Comparison of ENCODE assay signal across 16 cellular contexts in the genomic region with DNA sequence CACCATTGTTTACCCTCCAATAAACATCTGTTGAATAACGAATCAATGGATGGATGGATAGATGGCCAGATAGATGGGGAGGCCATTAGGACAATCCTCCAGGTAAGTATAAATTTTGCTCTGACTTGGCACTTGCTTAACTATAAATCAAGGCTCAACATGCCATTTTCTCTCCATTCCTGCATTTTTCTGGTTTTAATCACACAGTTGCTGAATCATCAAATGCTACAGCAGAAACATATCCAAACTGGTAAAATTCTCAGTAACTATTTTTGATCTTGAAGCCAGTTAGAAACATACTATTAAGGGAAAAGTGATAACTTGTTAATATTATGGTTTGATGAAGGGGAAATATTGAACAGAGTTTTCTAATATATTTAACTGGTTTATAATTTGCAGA.
A peak's percentile ranks its signal among the peaks of the same experiment; 100 is the strongest.
DNase-seq lines count a peak whose midpoint lies in the region; ATAC-seq lines count a peak whose summit lies in the region.
"Had no signal": no experiment of that assay in that cellular context is flagged by ENCODE, and none has a peak within 500 bp of the region (broad histone marks: within the 10 kb centered on the region; RNA-seq: fewer than 3 reads in every experiment).

No MANE protein-coding gene starts in this region.

- WGBS in GM23248 (ENCODE audit: low coverage in 1 of 2, low lambda C conversion rate in 2 of 2, missing lambda C conversion rate in 2 of 2), 2 experiments = 49 to 69% methylated on average over 1 of the region's 1 CpG

- H3K9me3 ChIP-seq in GM23248 (ENCODE audit: low read depth) = no peaks in the 10 kb centered on the region
- H3K9me3 ChIP-seq: BE2C had no signal

- H3K4me1 Mint-ChIP-seq in activated T-cell treated with anti-CD3 and anti-CD28 coated beads, Interleukin-2, amount 50 U/mL, for 72 hours (ENCODE audit: low read depth) = no peaks in the 10 kb centered on the region
- H3K4me1 Mint-ChIP-seq: CD4-positive, alpha-beta memory T cell; IgD-negative memory B cell had no signal

- H3K4me3 ChIP-seq in GM23248 = no peak overlapping the region

- no peaks in the 10 kb centered on the region for H3K36me3 ChIP-seq in GM23248 (ENCODE audit: low read depth)
- H3K36me3 ChIP-seq: BE2C had no signal

- in situ Hi-C loops in GM23248 (cut with MboI) = no loop called here

- H3K9me2 ChIP-seq in GM23248 (ENCODE audit: insufficient read depth) = no peaks in the 10 kb centered on the region

- H3K36me3 Mint-ChIP-seq in activated T-cell treated with anti-CD3 and anti-CD28 coated beads, Interleukin-2, amount 50 U/mL, for 72 hours (ENCODE audit: insufficient read depth in 2 of 2) = no peaks in the 10 kb centered on the region
- H3K36me3 Mint-ChIP-seq: CD4-positive, alpha-beta memory T cell; IgD-negative memory B cell had no signal

- H3K27ac ChIP-seq in GM23248 = no peak overlapping the region
- H3K27ac ChIP-seq: C4-2B had no signal

- peak; percentile 36 for DNase-seq in GM23248
- peak; percentile 19 for DNase-seq in LHCN-M2 (ENCODE audit: low read depth)
- DNase-seq in amniotic epithelial cell (ENCODE audit: low read depth) = peak; percentile 28
- DNase-seq in iris pigment epithelial cell (ENCODE audit: low read depth) = peak; percentile 26
- DNase-seq in GM19240 (ENCODE audit: insufficient read length, low spot score) = no peak
- DNase-seq in NCI-H69 (lab: John Stamatoyannopoulos, UW) = no peak
- DNase-seq in activated T-cell treated with anti-CD3 and anti-CD28 coated beads, Interleukin-2, amount 50 U/mL, for 72 hours = no peak
- DNase-seq: BE2C; CD4-positive, alpha-beta memory T cell; COR-L47; DMS153; DMS79 treated with DMSO at 0.1 percent for 48 hours; EL had no signal

- no peak overlapping the region for H3K9ac ChIP-seq in GM23248

- H3K27me3 Mint-ChIP-seq in activated T-cell treated with anti-CD3 and anti-CD28 coated beads, Interleukin-2, amount 50 U/mL, for 72 hours (ENCODE audit: low read depth) = no peaks in the 10 kb centered on the region

- ATAC-seq in GM18909 (IDR thresholded peaks at IDR 0.05; ENCODE audit: poor library complexity, unreplicated experiment) = no peak
- ATAC-seq in activated T-cell treated with anti-CD3 and anti-CD28 coated beads, Interleukin-2, amount 50 U/mL, for 72 hours (replicated peaks in 1 of 2) = no peak

- H2AFZ ChIP-seq in GM23248 = no peak overlapping the region

- H3F3A ChIP-seq in GM23248 (ENCODE audit: insufficient read depth) = peaks cover 23% of the 10 kb centered on the region

- no peaks in the 10 kb centered on the region for H3K9me3 Mint-ChIP-seq in activated T-cell treated with anti-CD3 and anti-CD28 coated beads, Interleukin-2, amount 50 U/mL, for 72 hours
- H3K9me3 Mint-ChIP-seq: CD4-positive, alpha-beta memory T cell had no signal

- no peaks in the 10 kb centered on the region for H3K27me3 ChIP-seq in GM23248 (replicated peaks; ENCODE audit: insufficient read depth)
- H3K27me3 ChIP-seq: BE2C had no signal

- peaks cover 31% of the 10 kb centered on the region for H3K4me1 ChIP-seq in GM23248 (ENCODE audit: insufficient read depth)
- H3K4me1 ChIP-seq: BE2C had no signal

- no peak overlapping the region for H3K27ac Mint-ChIP-seq in activated T-cell treated with anti-CD3 and anti-CD28 coated beads, Interleukin-2, amount 50 U/mL, for 72 hours
- H3K27ac Mint-ChIP-seq: CD4-positive, alpha-beta memory T cell; IgD-negative memory B cell had no signal

- no peaks in the 10 kb centered on the region for H4K20me1 ChIP-seq in GM23248 (ENCODE audit: insufficient read depth)

- no peaks in the 10 kb centered on the region for H3K79me2 ChIP-seq in GM23248 (ENCODE audit: insufficient read depth)

- no peak overlapping the region for H3K4me3 Mint-ChIP-seq in activated T-cell treated with anti-CD3 and anti-CD28 coated beads, Interleukin-2, amount 50 U/mL, for 72 hours
- H3K4me3 Mint-ChIP-seq: CD4-positive, alpha-beta memory T cell; IgD-negative memory B cell had no signal

- H3K4me2 ChIP-seq in GM23248 (ENCODE audit: unreplicated experiment) = no peak overlapping the region

Comparison
In these comparisons a context has a peak if more than half of its experiments do, and no peak if none do; other contexts are left out.
1. DNase-seq: peak in GM23248 (single experiment), LHCN-M2 (single experiment), amniotic epithelial cell (single experiment) and iris pigment epithelial cell (single experiment); none in GM19240 (single experiment), NCI-H69 (single experiment) and activated T-cell treated with anti-CD3 and anti-CD28 coated beads, Interleukin-2, amount 50 U/mL, for 72 hours (0 of 2).